Comparison of ENCODE assay signal across 4 cellular contexts in genomic region chr1:248417854-248418253, GRCh38. TPM values are rescaled to one million over a fixed set of nuclear protein-coding genes. Genes with fewer than 3 reads are reported as not detected.
"Had no signal": no experiment of that assay in that cellular context is flagged by ENCODE, and none has a peak within 500 bp of the region (broad histone marks: within the 10 kb centered on the region; RNA-seq: fewer than 3 reads in every experiment).

No MANE protein-coding gene starts in this region.

- ATAC-seq: GM12878 had no signal

- DNase-seq: GDM1, GF-D8 had no signal

- H3K4me3 ChIP-seq: GM12878 had no signal

RNA-seq across cellular contexts. Expression of gene OR2T1, which starts 15.0 kb away (rescaled TPM):
- total RNA-seq: G401, GM12878 had no signal

RNA-seq across cellular contexts. Expression of gene OR2T2, which starts 27.6 kb away (rescaled TPM):
- total RNA-seq: G401 had no signal

RNA-seq across cellular contexts. Expression of gene OR2T6, which starts 42.3 kb away (rescaled TPM):
- total RNA-seq: G401, GM12878 had no signal
- polyA plus RNA-seq: GM12878 had no signal

RNA-seq across cellular contexts. Expression of gene OR2T3, which starts 55.3 kb away (rescaled TPM):
- total RNA-seq: G401 had no signal

RNA-seq across cellular contexts. Expression of gene OR2T4, which starts 56.4 kb away (rescaled TPM):
- total RNA-seq: G401 had no signal
